Comparison of ENCODE assay signal across 1 cellular context in genomic region chr1:171741872-171742576, GRCh38.
TF ChIP-seq lines count a peak whose summit lies in the region.

Gene VAMP4, minus strand, starts transcription at chr1:171742065. Its CDS starts 3,651 bp downstream, at chr1:171738414.

TF ChIP-seq in WTC11, 78 proteins besides CTCF, POLR2A, EP300 and RAD21 (continued from another document and continues in another):
- TF ChIP-seq FOXP4 (CRISPR knock-in tag; IDR thresholded peaks at IDR 0.05) (peak; percentile 82; the same call in 1 of the 2 replicates), JAZF1 (CRISPR knock-in tag; IDR thresholded peaks at IDR 0.05) (no peak), ZNF263 (CRISPR knock-in tag; IDR thresholded peaks at IDR 0.05; ENCODE audit: low read depth) (no peak), FOXK1 (CRISPR knock-in tag; IDR thresholded peaks at IDR 0.05) (peak; percentile 69), CREM (CRISPR knock-in tag; IDR thresholded peaks at IDR 0.05) (0 out of 2 replicates have a peak, but pooled peaks have one; percentile 45), TEAD4 (CRISPR knock-in tag; IDR thresholded peaks at IDR 0.05) (no peak), ETV6 (CRISPR knock-in tag; IDR thresholded peaks at IDR 0.05) (peak; percentile 81), NR3C1 (CRISPR knock-in tag; conservative IDR thresholded peaks at IDR 0.05; ENCODE audit: low read depth) (no peak), HMGXB4 (CRISPR knock-in tag; IDR thresholded peaks at IDR 0.05) (peak; percentile 82; the same call in 1 of the 2 replicates), ZNF232 (CRISPR knock-in tag; IDR thresholded peaks at IDR 0.05) (peak; percentile 52), ZNF671 (CRISPR knock-in tag; IDR thresholded peaks at IDR 0.05) (no peak), E2F1 (CRISPR knock-in tag; IDR thresholded peaks at IDR 0.05) (no peak), NR1H2 (CRISPR knock-in tag; IDR thresholded peaks at IDR 0.05) (no peak), ATF2 (CRISPR knock-in tag; IDR thresholded peaks at IDR 0.05; ENCODE audit: borderline replicate concordance, low read depth) (no peak), NFE2L1 (CRISPR knock-in tag; IDR thresholded peaks at IDR 0.05) (no peak), MXD4 (CRISPR knock-in tag; IDR thresholded peaks at IDR 0.05; ENCODE audit: borderline replicate concordance) (no peak), NFYB (CRISPR knock-in tag; conservative IDR thresholded peaks at IDR 0.05; ENCODE audit: low read depth) (no peak), ZNF416 (CRISPR knock-in tag; IDR thresholded peaks at IDR 0.05) (no peak), CDX4 (CRISPR knock-in tag; IDR thresholded peaks at IDR 0.05; ENCODE audit: borderline replicate concordance) (no peak), RELA (CRISPR knock-in tag; IDR thresholded peaks at IDR 0.05; ENCODE audit: borderline replicate concordance) (no peak), GABPB1 (CRISPR knock-in tag; IDR thresholded peaks at IDR 0.05) (peak; percentile 34), ERG (CRISPR knock-in tag; IDR thresholded peaks at IDR 0.05) (no peak), ZSCAN18 (CRISPR knock-in tag; IDR thresholded peaks at IDR 0.05) (no peak), SMAD3 (CRISPR knock-in tag; IDR thresholded peaks at IDR 0.05; ENCODE audit: borderline replicate concordance) (peak; percentile 30; the same call in 1 of the 2 replicates), E2F4 (CRISPR knock-in tag; IDR thresholded peaks at IDR 0.05; ENCODE audit: borderline replicate concordance, low read depth) (no peak), EMX1 (CRISPR knock-in tag; IDR thresholded peaks at IDR 0.05) (no peak), ZNF512 (CRISPR knock-in tag; IDR thresholded peaks at IDR 0.05; ENCODE audit: borderline replicate concordance) (no peak), CBFB (CRISPR knock-in tag; IDR thresholded peaks at IDR 0.05; ENCODE audit: low read depth) (no peak; the same call in 1 of the 2 replicates), KAT7 (CRISPR knock-in tag; IDR thresholded peaks at IDR 0.05; ENCODE audit: borderline replicate concordance) (no peak), TCF7 (CRISPR knock-in tag; IDR thresholded peaks at IDR 0.05; ENCODE audit: low read depth) (no peak), MLX (CRISPR knock-in tag; IDR thresholded peaks at IDR 0.05) (peak; percentile 24; the same call in 1 of the 2 replicates), ZNF281 (CRISPR knock-in tag; IDR thresholded peaks at IDR 0.05) (peak; percentile 31; the same call in 1 of the 2 replicates), TP53 (CRISPR knock-in tag; IDR thresholded peaks at IDR 0.05) (no peak), SOX15 (CRISPR knock-in tag; IDR thresholded peaks at IDR 0.05) (no peak), ARID4B (CRISPR knock-in tag; IDR thresholded peaks at IDR 0.05; ENCODE audit: borderline replicate concordance) (0 out of 2 replicates have a peak, but pooled peaks have one; percentile 13), FOXJ3 (CRISPR knock-in tag; IDR thresholded peaks at IDR 0.05; ENCODE audit: borderline replicate concordance) (no peak), ZBTB21 (CRISPR knock-in tag; IDR thresholded peaks at IDR 0.05; ENCODE audit: borderline replicate concordance) (no peak)
